10 cellular contexts compared by ENCODE assay signal in the genomic region with DNA sequence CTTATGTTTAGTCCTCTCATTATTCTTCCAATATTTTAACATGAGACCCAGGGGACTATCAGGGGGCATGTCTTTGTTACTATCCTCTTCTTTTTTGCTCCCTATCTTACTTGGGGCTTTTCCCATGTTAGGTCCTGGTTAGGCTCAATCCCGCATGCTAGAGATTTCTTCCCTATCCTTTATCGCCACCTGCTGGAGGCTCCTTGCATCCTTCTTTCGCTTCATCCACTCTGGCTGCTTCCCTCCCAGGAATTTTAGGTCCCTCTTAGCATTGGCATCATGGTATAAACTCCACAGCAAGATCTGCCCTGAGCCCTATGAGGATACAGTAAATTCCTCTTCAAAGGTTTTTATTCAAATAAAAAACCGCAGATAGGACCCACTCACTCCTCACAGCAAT. TPM values are rescaled to one million over a fixed set of nuclear protein-coding genes. Genes with fewer than 3 reads are reported as not detected.
DNase-seq lines count a peak whose midpoint lies in the region; FAIRE-seq and TF ChIP-seq lines count a peak whose summit lies in the region.
"Not testable (repeated sequence)": the region's sequence is repeated elsewhere in the genome, so short reads cannot be mapped to it uniquely, and the experiment has no call there.
"Had no signal": no experiment of that assay in that cellular context is flagged by ENCODE, and none has a peak within 500 bp of the region (broad histone marks: within the 10 kb centered on the region; RNA-seq: fewer than 3 reads in every experiment).

No MANE protein-coding gene starts in this region.

- H3K9ac ChIP-seq in fibroblast of lung (ENCODE audit: insufficient read depth, low read length); liver (ENCODE audit: low read depth in 1 of 2, low read length in 2 of 2): not testable (repeated sequence)

- not testable (repeated sequence) for H3K4me1 Mint-ChIP-seq in activated naive CD4-positive, alpha-beta T cell treated with anti-CD3 and anti-CD28 coated beads for 36 hours (ENCODE audit: low read depth)

- H3K27ac ChIP-seq in fibroblast of lung (ENCODE audit: insufficient read depth, low read length); liver (ENCODE audit: low read depth in 1 of 2, low read length in 2 of 2); small intestine (ENCODE audit: low read depth in 1 of 2, low read length in 1 of 2): not testable (repeated sequence)

- H3K36me3 ChIP-seq in fibroblast of lung (ENCODE audit: control insufficient read depth, insufficient read depth, low read length); liver (ENCODE audit: control insufficient read depth in 4 of 4, insufficient read depth in 3 of 4, low read depth in 1 of 4, low read length in 3 of 4); small intestine (ENCODE audit: control insufficient read depth in 2 of 2, insufficient read depth in 2 of 2, low read length in 2 of 2): not testable (repeated sequence)

- not testable (repeated sequence) for FAIRE-seq in RCC 7860 (lab: Jason Lieb, UNC); small intestine (lab: Jason Lieb, UNC)

- peak; percentile 74 to 75 for TF ChIP-seq RAD21 in liver (IDR thresholded peaks at IDR 0.05)

- not testable (repeated sequence) for H3K27me3 ChIP-seq in fibroblast of lung (ENCODE audit: control insufficient read depth, insufficient read depth, low read length); liver (ENCODE audit: control insufficient read depth in 4 of 4, insufficient read depth in 4 of 4, low read length in 3 of 4); small intestine (ENCODE audit: control insufficient read depth in 2 of 2, insufficient read depth in 2 of 2, low read length in 2 of 2)

- H3K27me3 Mint-ChIP-seq in activated naive CD4-positive, alpha-beta T cell treated with anti-CD3 and anti-CD28 coated beads for 36 hours (ENCODE audit: low read depth): not testable (repeated sequence)

- H3K36me3 Mint-ChIP-seq in activated naive CD4-positive, alpha-beta T cell treated with anti-CD3 and anti-CD28 coated beads for 36 hours (ENCODE audit: low read depth): not testable (repeated sequence)

- not testable (repeated sequence) for H3K9me3 Mint-ChIP-seq in activated naive CD4-positive, alpha-beta T cell treated with anti-CD3 and anti-CD28 coated beads for 36 hours

- not testable (repeated sequence) for H4K20me1 ChIP-seq in fibroblast of lung (ENCODE audit: control insufficient read depth, extremely low read depth, insufficient read depth, low read length)

- not testable (repeated sequence) for H2AFZ ChIP-seq in fibroblast of lung (ENCODE audit: low read length)

- not testable (repeated sequence) for H3K4me3 ChIP-seq in fibroblast of lung (replicated peaks in 1 of 4; ENCODE audit: control extremely low read depth in 1 of 4, insufficient read depth in 1 of 4, low read depth in 3 of 4, low read length in 4 of 4); liver (ENCODE audit: low read depth in 1 of 3, low read length in 3 of 3); small intestine (ENCODE audit: low read depth in 1 of 2, low read length in 2 of 2)

- DNase-seq in AG08396 (ENCODE audit: low spot score) (peak; percentile 2), NCI-H1105 treated with DMSO at 0.1 percent for 48 hours (lab: John Stamatoyannopoulos, UW) (peak; percentile 32), RCC 7860 (ENCODE audit: low spot score) (peak; percentile 7), fibroblast of lung (ENCODE audit: low read depth in 2 of 2) (peak; percentile 20 to 46), small intestine (peak; percentile 48)
- DNase-seq in activated naive CD4-positive, alpha-beta T cell treated with anti-CD3 and anti-CD28 coated beads for 36 hours: peak; percentile 53

- H3K27ac Mint-ChIP-seq in activated naive CD4-positive, alpha-beta T cell treated with anti-CD3 and anti-CD28 coated beads for 36 hours: not testable (repeated sequence)

- not testable (repeated sequence) for H3K79me2 ChIP-seq in fibroblast of lung (ENCODE audit: control insufficient read depth, insufficient read depth, low read length)

- peak; percentile 43; the same call in 1 of the 2 replicates for TF ChIP-seq CTCF in GM12874 (IDR thresholded peaks at IDR 0.05; ENCODE audit: insufficient read depth, low read depth, low read length)
- peak; percentile 50 to 55 for TF ChIP-seq CTCF in fibroblast of lung (conservative IDR thresholded peaks at IDR 0.05 in 1 of 2, IDR thresholded peaks at IDR 0.05 in 1 of 2; ENCODE audit: low read depth in 1 of 2, low read length in 2 of 2)
- TF ChIP-seq CTCF in liver (IDR thresholded peaks at IDR 0.05; ENCODE audit: low read depth, low read length, missing input control): peak; percentile 50

- H3K4me2 ChIP-seq in fibroblast of lung (ENCODE audit: extremely low read depth, insufficient read depth, low read length): not testable (repeated sequence)

- CTCF ChIA-PET in activated naive CD4-positive, alpha-beta T cell treated with anti-CD3 and anti-CD28 coated beads for 36 hours (lab: Charles Lee): not testable (repeated sequence)

- WGBS in liver: 4% methylated on average over 4 of the region's 4 CpGs
- WGBS in small intestine, 3 donors: 2 to 4% (median 3%) methylated on average over 4 of the region's 4 CpGs

- intact Hi-C loops in activated naive CD4-positive, alpha-beta T cell treated with anti-CD3 and anti-CD28 coated beads for 36 hours (cut with micrococcal nuclease): loop anchor here (1.0 kb wide), 1 partner anchor 992 kb away; no protein-coding TSS in a partner anchor

- H3K4me3 Mint-ChIP-seq in activated naive CD4-positive, alpha-beta T cell treated with anti-CD3 and anti-CD28 coated beads for 36 hours: not testable (repeated sequence)

- not testable (repeated sequence) for H3K9me3 ChIP-seq in fibroblast of lung (ENCODE audit: control insufficient read depth, insufficient read depth, low read depth, low read length); liver (ENCODE audit: control insufficient read depth in 4 of 4, low read length in 3 of 4); small intestine (ENCODE audit: control insufficient read depth, low read depth)

- H3K4me1 ChIP-seq in fibroblast of lung (ENCODE audit: control insufficient read depth, extremely low read depth, insufficient read depth, low read length); liver (ENCODE audit: control insufficient read depth in 4 of 4, insufficient read depth in 4 of 4, low read length in 3 of 4); small intestine (ENCODE audit: control insufficient read depth in 2 of 2, insufficient read depth in 1 of 2, low read depth in 1 of 2, low read length in 1 of 2): not testable (repeated sequence)

RNA-seq across cellular contexts. Expression of a gene that starts 15.0 kb away (rescaled TPM):
- not detected for total RNA-seq in activated naive CD4-positive, alpha-beta T cell treated with anti-CD3 and anti-CD28 coated beads for 36 hours
- not detected in 2 replicates for total RNA-seq in fibroblast of lung
- not detected in 2 replicates for polyA plus RNA-seq in fibroblast of lung
- not detected in 2 replicates for polyA plus RNA-seq in fibroblast of lung (2012)
- polyA minus RNA-seq in fibroblast of lung (ENCODE audit: low replicate concordance): not detected in 2 replicates
- under 1 TPM in 1 of 2 donors, not detected in 1; 0.08 TPM for total RNA-seq in liver
- not detected for polyA plus RNA-seq in liver
- polyA plus RNA-seq in small intestine: under 1 TPM in 1 of 3 donors, not detected in 2; 0.03 TPM
- total RNA-seq: CD4-positive, alpha-beta memory T cell had no signal
- polyA plus RNA-seq: CD4-positive, alpha-beta memory T cell; urinary bladder had no signal

Comparison
In these comparisons a context has a peak if more than half of its experiments do, and no peak if none do; other contexts are left out.
1. DNase-seq: peak in every context shown above with its lines; median percentile 53 in activated naive CD4-positive, alpha-beta T cell treated with anti-CD3 and anti-CD28 coated beads for 36 hours; 48 in small intestine; 33 in fibroblast of lung; 32 in NCI-H1105 treated with DMSO at 0.1 percent for 48 hours; 7 in RCC 7860; 2 in AG08396.